In the genomic region with DNA sequence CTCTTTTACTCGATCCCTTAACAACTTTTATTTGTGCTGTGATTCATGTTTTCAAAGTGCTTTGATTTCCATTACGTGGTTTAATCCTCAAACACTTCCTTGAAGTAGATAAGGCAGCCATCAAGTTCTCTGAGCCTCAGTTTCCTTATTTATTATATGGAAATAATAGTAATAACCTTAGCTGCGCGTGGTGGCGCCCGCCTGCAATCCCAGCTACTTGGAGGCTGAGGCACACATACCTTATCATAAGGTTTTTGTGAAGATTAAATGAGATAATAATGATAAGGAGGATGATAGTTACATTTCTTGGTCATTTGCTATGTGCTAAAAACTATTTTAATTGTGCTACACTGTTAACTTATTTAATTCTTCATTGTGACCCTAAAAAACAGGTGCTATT, we compare ENCODE assay signal across 27 cellular contexts.
"Had no signal": no experiment of that assay in that cellular context is flagged by ENCODE, and none has a peak within 500 bp of the region (broad histone marks: within the 10 kb centered on the region; RNA-seq: fewer than 3 reads in every experiment).

No MANE protein-coding gene starts in this region.

- H3K4me1 ChIP-seq: colonic mucosa, esophagus muscularis mucosa, esophagus squamous epithelium, foreskin keratinocyte, gastrocnemius medialis, gastroesophageal sphincter, heart right ventricle had no signal

- DNase-seq: colonic mucosa; cortex of kidney; dermis blood vessel endothelial cell; dorsolateral prefrontal cortex; effector CD4-positive, alpha-beta T cell; effector CD8-positive, alpha-beta T cell; effector memory CD4-positive, alpha-beta T cell; effector memory CD8-positive, alpha-beta T cell; endodermal cell; erythroblast; esophagus squamous epithelium; foreskin fibroblast; foreskin keratinocyte; foreskin melanocyte; gastrocnemius medialis; glutamatergic neuron; head of caudate nucleus; heart right ventricle had no signal

- ATAC-seq: effector memory CD8-positive, alpha-beta T cell; esophagus mucosa; foreskin keratinocyte; gastrocnemius medialis; gastroesophageal sphincter; heart right ventricle had no signal

- H3K4me3 ChIP-seq: colonic mucosa, coronary artery, dorsolateral prefrontal cortex, esophagus muscularis mucosa, esophagus squamous epithelium, gastrocnemius medialis, gastroesophageal sphincter, heart right ventricle had no signal

- H3K36me3 ChIP-seq: colonic mucosa, esophagus muscularis mucosa, esophagus squamous epithelium, gastrocnemius medialis, gastroesophageal sphincter, heart right ventricle had no signal

- FAIRE-seq: colon, endometrium, endothelial cell of umbilical vein, frontal cortex had no signal

- H3K27ac ChIP-seq: colonic mucosa, coronary artery, epithelial cell of prostate, esophagus muscularis mucosa, esophagus squamous epithelium, foreskin keratinocyte, gastrocnemius medialis, gastroesophageal sphincter, heart right ventricle had no signal

- H3K27me3 ChIP-seq: colonic mucosa, dorsolateral prefrontal cortex, esophagus muscularis mucosa, esophagus squamous epithelium, foreskin keratinocyte, gastrocnemius medialis, gastroesophageal sphincter, heart right ventricle had no signal

- H3K9me3 ChIP-seq: colonic mucosa, esophagus muscularis mucosa, esophagus squamous epithelium, gastrocnemius medialis, gastroesophageal sphincter, heart right ventricle had no signal
